Comparison of ENCODE assay signal across 36 cellular contexts in the genomic region with DNA sequence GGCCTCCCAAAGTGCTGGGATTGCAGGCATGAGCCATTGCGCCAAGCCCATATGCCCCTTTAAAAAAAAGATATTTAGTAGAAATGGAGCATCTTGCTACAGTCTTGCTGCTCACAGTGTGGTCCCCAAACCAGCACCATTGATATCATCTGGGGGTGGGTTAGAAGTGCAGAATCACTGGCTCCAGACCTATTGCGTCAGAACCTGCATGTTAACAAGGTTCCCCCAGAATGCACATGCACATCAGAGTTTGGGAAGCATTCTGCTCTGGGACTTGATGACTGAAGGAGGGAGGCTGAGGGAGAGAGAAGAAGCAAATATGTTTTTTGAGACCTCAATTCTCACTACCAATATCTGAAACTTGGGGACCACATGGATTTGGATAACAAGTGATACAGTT.
"Had no signal": no experiment of that assay in that cellular context is flagged by ENCODE, and none has a peak within 500 bp of the region (broad histone marks: within the 10 kb centered on the region; RNA-seq: fewer than 3 reads in every experiment).

No MANE protein-coding gene starts in this region.

- DNase-seq: activated B cell treated with CpG ODN at 0.5 μM for 24 hours; activated CD4-positive, alpha-beta memory T cell treated with anti-CD3 and anti-CD28 coated beads for 36 hours; activated CD4-positive, alpha-beta T cell treated with anti-CD3 and anti-CD28 coated beads for 4 hours; activated CD4-positive, alpha-beta T cell treated with anti-CD3 and anti-CD28 coated beads, Interleukin-2, amount 10 ng/mL, durations not matched to agents 24 days and 14 days; activated CD4-positive, alpha-beta T cell treated with anti-CD3 and anti-CD28 coated beads, Interleukin-2, amount 50 U/mL, for 1 hour; activated CD4-positive, alpha-beta T cell treated with anti-CD3 and anti-CD28 coated beads, Interleukin-2, amount 50 U/mL, for 4 hours; activated CD4-positive, CD25-positive, alpha-beta regulatory T cell treated with anti-CD3 and anti-CD28 coated beads, Interleukin-2, amount 50 U/mL, for 72 hours; activated CD8-positive, alpha-beta memory T cell treated with anti-CD3 and anti-CD28 coated beads, Interleukin-2, amount 50 U/mL, for 4 hours; activated CD8-positive, alpha-beta T cell treated with anti-CD3 and anti-CD28 coated beads for 36 hours; activated effector memory CD4-positive, alpha-beta T cell treated with anti-CD3 and anti-CD28 coated beads, Interleukin-2, amount 50 U/mL, for 16 hours; activated gamma-delta T cell treated with Interleukin-2 at 50 U/mL for 16 hours; activated naive CD4-positive, alpha-beta T cell; activated naive CD4-positive, alpha-beta T cell treated with anti-CD3 and anti-CD28 coated beads for 36 hours; activated naive CD4-positive, alpha-beta T cell treated with anti-CD3 and anti-CD28 coated beads, Interleukin-2, amount 50 U/mL, for 16 hours; activated naive CD8-positive, alpha-beta T cell treated with anti-CD3 and anti-CD28 coated beads for 36 hours; activated T-cell treated with anti-CD3 and anti-CD28 coated beads for 4 hours; activated T-cell treated with anti-CD3 and anti-CD28 coated beads, Interleukin-2, amount 50 U/mL, for 1 hour; activated T-cell treated with anti-CD3 and anti-CD28 coated beads, Interleukin-2, amount 50 U/mL, for 4 hours; activated T-cell treated with anti-CD3 and anti-CD28 coated beads, Interleukin-2, amount 50 U/mL, for 72 hours; adrenal gland; amniotic stem cell; aorta; body of pancreas; brain microvascular endothelial cell; central memory CD4-positive, alpha-beta T cell; T-helper 2 cell; T-helper 9 cell had no signal

- H3K36me3 ChIP-seq: adrenal gland, brain microvascular endothelial cell, breast epithelium had no signal

- H3K27ac ChIP-seq: adrenal gland, brain microvascular endothelial cell, breast epithelium, VCaP had no signal

- FAIRE-seq: astrocyte, TTC549 had no signal

- H3K27me3 ChIP-seq: adrenal gland, body of pancreas, brain microvascular endothelial cell, breast epithelium had no signal

- H3K9me3 ChIP-seq: adrenal gland, body of pancreas, breast epithelium had no signal

- H3K27ac Mint-ChIP-seq: activated B cell treated with CpG ODN at 0.5 μM for 24 hours; activated CD4-positive, alpha-beta memory T cell treated with anti-CD3 and anti-CD28 coated beads for 36 hours; activated CD4-positive, alpha-beta T cell treated with anti-CD3 and anti-CD28 coated beads, Interleukin-2, amount 10 ng/mL, durations not matched to agents 24 days and 14 days; activated CD8-positive, alpha-beta T cell treated with anti-CD3 and anti-CD28 coated beads for 36 hours; activated naive CD4-positive, alpha-beta T cell treated with anti-CD3 and anti-CD28 coated beads for 36 hours; activated naive CD4-positive, alpha-beta T cell treated with anti-CD3 and anti-CD28 coated beads, Interleukin-2, amount 50 U/mL, for 72 hours; activated naive CD8-positive, alpha-beta T cell treated with anti-CD3 and anti-CD28 coated beads for 36 hours; activated T-cell treated with anti-CD3 and anti-CD28 coated beads, Interleukin-2, amount 50 U/mL, for 72 hours; activated T-helper 1 cell treated with anti-CD3 and anti-CD28 coated beads, Interleukin-12 subunit alpha, Interleukin-12 subunit beta, Interleukin-2, Interleukin-4 antibody, amounts not matched to agents 30 ng/mL and 10 ng/mL and 1 ng/mL, durations not matched to agents 14 hours and 24 hours and 36 hours; activated T-helper 17 cell treated with anti-CD3 and anti-CD28 coated beads, Interleukin-2, amount 50 U/mL, for 72 hours; T-helper 1 cell treated with Interleukin-12 subunit alpha and Interleukin-12 subunit beta and Interleukin-4 antibody, amounts not matched to agents 30 μg/mL and 1 μg/mL, for 36 hours; T-helper 2 cell treated with Interferon-gamma antibody and Interleukin-4, amounts not matched to agents 5 μg/mL and 100 μg/mL, for 36 hours had no signal

- H3K27me3 Mint-ChIP-seq: activated B cell treated with CpG ODN at 0.5 μM for 24 hours; activated CD4-positive, alpha-beta memory T cell treated with anti-CD3 and anti-CD28 coated beads for 36 hours; activated CD8-positive, alpha-beta T cell treated with anti-CD3 and anti-CD28 coated beads for 36 hours; activated naive CD8-positive, alpha-beta T cell treated with anti-CD3 and anti-CD28 coated beads for 36 hours; activated T-helper 17 cell treated with anti-CD3 and anti-CD28 coated beads, Interleukin-2, amount 50 U/mL, for 72 hours had no signal

- H3K4me3 Mint-ChIP-seq: activated B cell treated with CpG ODN at 0.5 μM for 24 hours; activated CD4-positive, alpha-beta memory T cell treated with anti-CD3 and anti-CD28 coated beads for 36 hours; activated CD4-positive, alpha-beta T cell treated with anti-CD3 and anti-CD28 coated beads, Interleukin-2, amount 10 ng/mL, durations not matched to agents 24 days and 14 days; activated CD8-positive, alpha-beta T cell treated with anti-CD3 and anti-CD28 coated beads for 36 hours; activated naive CD4-positive, alpha-beta T cell treated with anti-CD3 and anti-CD28 coated beads for 36 hours; activated naive CD8-positive, alpha-beta T cell treated with anti-CD3 and anti-CD28 coated beads for 36 hours; activated T-cell treated with anti-CD3 and anti-CD28 coated beads, Interleukin-2, amount 50 U/mL, for 4 hours; activated T-cell treated with anti-CD3 and anti-CD28 coated beads, Interleukin-2, amount 50 U/mL, for 72 hours; activated T-helper 1 cell treated with anti-CD3 and anti-CD28 coated beads, Interleukin-12 subunit alpha, Interleukin-12 subunit beta, Interleukin-2, Interleukin-4 antibody, amounts not matched to agents 30 ng/mL and 10 ng/mL and 1 ng/mL, durations not matched to agents 14 hours and 24 hours and 36 hours; activated T-helper 17 cell treated with anti-CD3 and anti-CD28 coated beads, Interleukin-2, amount 50 U/mL, for 72 hours; T-helper 1 cell treated with Interleukin-12 subunit alpha and Interleukin-12 subunit beta and Interleukin-4 antibody, amounts not matched to agents 30 μg/mL and 1 μg/mL, for 36 hours; T-helper 2 cell treated with Interferon-gamma antibody and Interleukin-4, amounts not matched to agents 5 μg/mL and 100 μg/mL, for 36 hours had no signal

- H3K9me3 Mint-ChIP-seq: activated T-cell treated with anti-CD3 and anti-CD28 coated beads, Interleukin-2, amount 50 U/mL, for 4 hours; activated T-helper 17 cell treated with anti-CD3 and anti-CD28 coated beads, Interleukin-2, amount 50 U/mL, for 72 hours had no signal

- H3K4me3 ChIP-seq: adrenal gland, body of pancreas, breast epithelium had no signal

- ATAC-seq: activated CD8-positive, alpha-beta T cell treated with anti-CD3 and anti-CD28 coated beads for 36 hours; activated naive CD4-positive, alpha-beta T cell treated with anti-CD3 and anti-CD28 coated beads, Interleukin-2, amount 50 U/mL, for 72 hours; activated T-cell treated with anti-CD3 and anti-CD28 coated beads, Interleukin-2, amount 50 U/mL, for 4 hours; activated T-cell treated with anti-CD3 and anti-CD28 coated beads, Interleukin-2, amount 50 U/mL, for 72 hours; activated T-helper 17 cell treated with anti-CD3 and anti-CD28 coated beads, Interleukin-2, amount 50 U/mL, for 72 hours; body of pancreas had no signal

- H3K4me1 ChIP-seq: breast epithelium had no signal
